1 cellular context compared by ENCODE assay signal in the genomic region with DNA sequence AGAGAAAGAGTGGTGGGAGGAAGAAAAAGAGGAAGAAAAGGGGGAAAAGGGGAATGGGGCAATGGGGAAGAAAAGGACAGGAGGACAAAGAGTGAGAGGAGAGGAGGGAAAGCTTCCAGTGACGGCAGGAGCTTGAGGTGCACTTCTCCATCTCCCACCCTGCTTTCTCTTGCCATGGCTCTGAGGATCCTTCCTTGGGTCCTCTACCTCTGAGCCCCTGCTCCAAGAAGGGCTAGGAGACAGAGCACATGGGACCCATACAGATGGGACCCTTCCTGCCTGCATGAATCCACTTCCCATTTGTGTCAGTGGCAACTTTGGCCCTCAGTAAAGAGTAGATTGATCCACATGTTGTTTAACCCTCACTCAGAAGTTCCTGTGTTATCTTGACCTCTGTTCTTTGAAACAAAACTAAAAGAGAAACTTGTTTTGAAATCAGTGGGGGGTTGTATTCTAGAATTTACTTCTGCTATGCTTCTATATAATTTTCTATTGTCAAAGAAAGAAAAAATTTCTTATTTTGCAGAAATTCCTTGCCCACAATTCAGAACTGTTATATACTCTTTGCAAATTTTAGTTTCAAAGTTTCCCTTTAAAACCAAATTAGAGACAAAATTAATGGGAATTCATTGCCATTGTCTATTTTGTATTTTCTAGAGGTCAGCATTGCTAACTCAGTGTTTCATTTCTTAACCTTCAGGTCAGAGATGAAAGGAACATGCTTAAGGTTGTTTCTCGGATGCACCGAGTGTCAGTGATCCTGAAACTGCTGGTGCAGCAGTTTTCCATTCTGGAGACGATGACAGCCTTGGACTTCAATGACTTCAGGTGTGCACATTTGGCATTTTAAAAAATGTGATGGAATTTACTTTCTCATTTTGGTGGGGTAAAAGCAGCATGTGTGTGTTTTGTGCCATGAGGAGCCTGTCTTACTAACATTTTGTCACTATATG.
TF ChIP-seq lines count a peak whose summit lies in the region.

No MANE protein-coding gene starts in this region.

TF ChIP-seq in H1, 55 proteins besides CTCF, POLR2A, EP300 and RAD21:
- TF ChIP-seq CBX5 (IDR thresholded peaks at IDR 0.05; ENCODE audit: low read depth, low read length) (no peak), TBP (IDR thresholded peaks at IDR 0.05; ENCODE audit: low read depth, low read length) (no peak), YY1 (IDR thresholded peaks at IDR 0.05; ENCODE audit: low read depth, low read length) (no peak), SUZ12 (IDR thresholded peaks at IDR 0.05; ENCODE audit: low read length) (no peak), ASH2L (IDR thresholded peaks at IDR 0.05; ENCODE audit: low read length) (no peak), CHD2 (IDR thresholded peaks at IDR 0.05; ENCODE audit: low read length) (no peak), CHD7 (IDR thresholded peaks at IDR 0.05; ENCODE audit: insufficient replicate concordance, low read length) (no peak), GTF2F1 (IDR thresholded peaks at IDR 0.05; ENCODE audit: borderline replicate concordance, low read depth, low read length) (no peak), ATF3 (IDR thresholded peaks at IDR 0.05; ENCODE audit: insufficient read depth, low read depth, low read length) (no peak), TEAD4 (IDR thresholded peaks at IDR 0.05; ENCODE audit: low read depth, low read length) (no peak), FOSL1 (IDR thresholded peaks at IDR 0.05; ENCODE audit: insufficient read depth, low read depth, low read length) (no peak), KDM1A (IDR thresholded peaks at IDR 0.05; ENCODE audit: borderline replicate concordance, low read length) (no peak), HDAC2 (IDR thresholded peaks at IDR 0.05; ENCODE audit: borderline replicate concordance in 1 of 2, low read depth in 2 of 2, low read length in 2 of 2) (no peak), RFX5 (IDR thresholded peaks at IDR 0.05; ENCODE audit: borderline replicate concordance, low read depth, low read length) (no peak), CEBPB (IDR thresholded peaks at IDR 0.05; ENCODE audit: low read depth, low read length) (no peak), MAFK (IDR thresholded peaks at IDR 0.05; ENCODE audit: low read depth, low read length) (no peak), BRCA1 (IDR thresholded peaks at IDR 0.05; ENCODE audit: low read depth, low read length) (no peak)
- TF ChIP-seq, protein P1, sequence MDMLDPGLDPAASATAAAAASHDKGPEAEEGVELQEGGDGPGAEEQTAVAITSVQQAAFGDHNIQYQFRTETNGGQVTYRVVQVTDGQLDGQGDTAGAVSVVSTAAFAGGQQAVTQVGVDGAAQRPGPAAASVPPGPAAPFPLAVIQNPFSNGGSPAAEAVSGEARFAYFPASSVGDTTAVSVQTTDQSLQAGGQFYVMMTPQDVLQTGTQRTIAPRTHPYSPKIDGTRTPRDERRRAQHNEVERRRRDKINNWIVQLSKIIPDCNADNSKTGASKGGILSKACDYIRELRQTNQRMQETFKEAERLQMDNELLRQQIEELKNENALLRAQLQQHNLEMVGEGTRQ (IDR thresholded peaks at IDR 0.05; ENCODE audit: low read length) = no peak
- TF ChIP-seq, protein P2, sequence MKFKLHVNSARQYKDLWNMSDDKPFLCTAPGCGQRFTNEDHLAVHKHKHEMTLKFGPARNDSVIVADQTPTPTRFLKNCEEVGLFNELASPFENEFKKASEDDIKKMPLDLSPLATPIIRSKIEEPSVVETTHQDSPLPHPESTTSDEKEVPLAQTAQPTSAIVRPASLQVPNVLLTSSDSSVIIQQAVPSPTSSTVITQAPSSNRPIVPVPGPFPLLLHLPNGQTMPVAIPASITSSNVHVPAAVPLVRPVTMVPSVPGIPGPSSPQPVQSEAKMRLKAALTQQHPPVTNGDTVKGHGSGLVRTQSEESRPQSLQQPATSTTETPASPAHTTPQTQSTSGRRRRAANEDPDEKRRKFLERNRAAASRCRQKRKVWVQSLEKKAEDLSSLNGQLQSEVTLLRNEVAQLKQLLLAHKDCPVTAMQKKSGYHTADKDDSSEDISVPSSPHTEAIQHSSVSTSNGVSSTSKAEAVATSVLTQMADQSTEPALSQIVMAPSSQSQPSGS (IDR thresholded peaks at IDR 0.05; ENCODE audit: low read length) = no peak
